Comparison of ENCODE assay signal across 28 cellular contexts in genomic region chr7:65955718-65956117, GRCh38.
"Had no signal": no experiment of that assay in that cellular context is flagged by ENCODE, and none has a peak within 500 bp of the region (broad histone marks: within the 10 kb centered on the region; RNA-seq: fewer than 3 reads in every experiment).

No MANE protein-coding gene starts in this region.

- FAIRE-seq: astrocyte had no signal

- H3K9me3 ChIP-seq: MG63 had no signal

- H3K4me3 ChIP-seq: MG63, SK-N-MC had no signal

- H3K27ac ChIP-seq: SK-N-MC, VCaP had no signal

- H3K9me3 Mint-ChIP-seq: activated CD4-positive, alpha-beta memory T cell treated with anti-CD3 and anti-CD28 coated beads, Interleukin-2, amount 10 ng/mL, durations not matched to agents 7 days and 5 days; activated naive CD4-positive, alpha-beta T cell treated with anti-CD3 and anti-CD28 coated beads for 36 hours; brain; T-cell had no signal

- H3K4me1 Mint-ChIP-seq: activated CD4-positive, alpha-beta memory T cell treated with anti-CD3 and anti-CD28 coated beads, Interleukin-2, amount 10 ng/mL, durations not matched to agents 7 days and 5 days; activated CD4-positive, alpha-beta T cell treated with anti-CD3 and anti-CD28 coated beads for 36 hours; T-cell had no signal

- DNase-seq: activated CD4-positive, alpha-beta memory T cell treated with anti-CD3 and anti-CD28 coated beads, Interleukin-2, amount 10 ng/mL, durations not matched to agents 7 days and 5 days; activated CD4-positive, alpha-beta T cell treated with anti-CD3 and anti-CD28 coated beads for 36 hours; activated CD4-positive, alpha-beta T cell treated with anti-CD3 and anti-CD28 coated beads, Interleukin-2, amount 50 U/mL, for 1 hour; activated CD8-positive, alpha-beta memory T cell treated with anti-CD3 and anti-CD28 coated beads, Interleukin-2, amount 50 U/mL, for 48 hours; activated effector memory CD4-positive, alpha-beta T cell treated with anti-CD3 and anti-CD28 coated beads, Interleukin-2, amount 50 U/mL, for 16 hours; activated naive CD4-positive, alpha-beta T cell treated with anti-CD3 and anti-CD28 coated beads for 36 hours; activated T-cell treated with anti-CD3 and anti-CD28 coated beads, Interleukin-2, amount 50 U/mL, for 1 hour; amygdala; KG1; MG63; NCI-H1105; NCI-H1436; NCI-H1694 treated with DMSO at 0.1 percent for 48 hours; NCI-H2029 treated with DMSO at 0.1 percent for 48 hours; NCI-H345; NCI-H510A; NCI-H69; NK-92 treated with Interleukin-12 subunit alpha and Interleukin-12 subunit beta, amount 100 ng/mL, for 24 hours; OCI-M1; RPMI8226; T-cell had no signal

- H3K27ac Mint-ChIP-seq: activated CD4-positive, alpha-beta memory T cell treated with anti-CD3 and anti-CD28 coated beads, Interleukin-2, amount 10 ng/mL, durations not matched to agents 7 days and 5 days; activated CD4-positive, alpha-beta T cell treated with anti-CD3 and anti-CD28 coated beads for 36 hours; activated naive CD4-positive, alpha-beta T cell treated with anti-CD3 and anti-CD28 coated beads for 36 hours; activated naive CD8-positive, alpha-beta T cell; brain had no signal

- H3K27me3 Mint-ChIP-seq: activated CD4-positive, alpha-beta memory T cell treated with anti-CD3 and anti-CD28 coated beads, Interleukin-2, amount 10 ng/mL, durations not matched to agents 7 days and 5 days; activated CD4-positive, alpha-beta T cell treated with anti-CD3 and anti-CD28 coated beads for 36 hours; activated naive CD8-positive, alpha-beta T cell; T-cell had no signal

- ATAC-seq: activated CD4-positive, alpha-beta T cell treated with anti-CD3 and anti-CD28 coated beads for 36 hours; Panc1; Right ventricle myocardium inferior; T-cell had no signal

- H3K4me3 Mint-ChIP-seq: activated CD4-positive, alpha-beta memory T cell treated with anti-CD3 and anti-CD28 coated beads, Interleukin-2, amount 10 ng/mL, durations not matched to agents 7 days and 5 days; activated CD4-positive, alpha-beta T cell treated with anti-CD3 and anti-CD28 coated beads for 36 hours; activated naive CD4-positive, alpha-beta T cell treated with anti-CD3 and anti-CD28 coated beads for 36 hours; activated naive CD8-positive, alpha-beta T cell; brain; T-cell had no signal

- H3K27me3 ChIP-seq: MG63 had no signal
